In genomic region chr3:85801955-85802354, GRCh38 we compare ENCODE assay signal across 11 cellular contexts.
DNase-seq lines count a peak whose midpoint lies in the region; TF ChIP-seq lines count a peak whose summit lies in the region.
"Had no signal": no experiment of that assay in that cellular context is flagged by ENCODE, and none has a peak within 500 bp of the region (broad histone marks: within the 10 kb centered on the region; RNA-seq: fewer than 3 reads in every experiment).

No MANE protein-coding gene starts in this region.

- peaks cover 14% of the 10 kb centered on the region for H3K9me3 Mint-ChIP-seq in progenitor cell of endocrine pancreas (ENCODE audit: low read depth)

- H3K27ac Mint-ChIP-seq in progenitor cell of endocrine pancreas: no peak overlapping the region
- H3K27ac Mint-ChIP-seq: B cell had no signal

- peaks cover 13% of the 10 kb centered on the region for H3K4me1 Mint-ChIP-seq in progenitor cell of endocrine pancreas (ENCODE audit: low read depth)
- H3K4me1 Mint-ChIP-seq: B cell; central memory CD8-positive, alpha-beta T cell had no signal

- no peaks in the 10 kb centered on the region for H3K27me3 Mint-ChIP-seq in progenitor cell of endocrine pancreas
- H3K27me3 Mint-ChIP-seq: B cell; central memory CD8-positive, alpha-beta T cell had no signal

- DNase-seq in NCI-H345 (lab: John Stamatoyannopoulos, UW) (peak; percentile 4), NCI-H345 treated with DMSO at 0.1 percent for 48 hours (lab: John Stamatoyannopoulos, UW; ENCODE audit: unreplicated experiment) (no peak), NCI-H460 (ENCODE audit: extremely low read depth, low read depth) (peak; percentile 11), cerebellar cortex (ENCODE audit: low spot score) (peak; percentile 34), progenitor cell of endocrine pancreas (ENCODE audit: low spot score, unreplicated experiment) (no peak), cortex of kidney (lab: John Stamatoyannopoulos, UW) (no peak), NCI-H446 treated with DMSO at 0.1 percent for 48 hours (lab: John Stamatoyannopoulos, UW) (no peak), putamen (ENCODE audit: low spot score) (no peak)
- DNase-seq: NCI-H774 had no signal

- H3K4me3 Mint-ChIP-seq in progenitor cell of endocrine pancreas (ENCODE audit: low read depth): no peak overlapping the region
- H3K4me3 Mint-ChIP-seq: B cell; central memory CD8-positive, alpha-beta T cell had no signal

- peaks cover 5% of the 10 kb centered on the region for H3K36me3 Mint-ChIP-seq in progenitor cell of endocrine pancreas (ENCODE audit: insufficient read depth)

- TF ChIP-seq CTCF in progenitor cell of endocrine pancreas (IDR thresholded peaks at IDR 0.05; ENCODE audit: unreplicated experiment): peak; percentile 70

Comparison
In these comparisons a context has a peak if more than half of its experiments do, and no peak if none do; other contexts are left out.
1. DNase-seq: peak in NCI-H345 (single experiment), NCI-H460 (single experiment) and cerebellar cortex (single experiment); none in NCI-H345 treated with DMSO at 0.1 percent for 48 hours (single experiment), progenitor cell of endocrine pancreas (single experiment), cortex of kidney (single experiment), NCI-H446 treated with DMSO at 0.1 percent for 48 hours (single experiment) and putamen (single experiment).